Comparison of ENCODE assay signal across 8 cellular contexts in genomic region chr17:43359469-43360105, GRCh38. TPM values are rescaled to one million over a fixed set of nuclear protein-coding genes. Genes with fewer than 3 reads are reported as not detected.
DNase-seq lines count a peak whose midpoint lies in the region; ATAC-seq and TF ChIP-seq lines count a peak whose summit lies in the region.

No MANE protein-coding gene starts in this region.

- H3K4me3 Mint-ChIP-seq in H9: peak overlapping the region; percentile 53 to 66; a peak in 4 of 5 replicates

- peaks cover 11% of the 10 kb centered on the region for H3K23me2 ChIP-seq in H9 (ENCODE audit: insufficient read length, low read depth, low read length, poor library complexity, severe bottlenecking)

- no peak overlapping the region for H3K18ac ChIP-seq in H9 (ENCODE audit: insufficient read length, low read depth, low read length)

- H3K4me3 ChIP-seq in fibroblast of the aortic adventitia (ENCODE audit: low read depth, low read length) (peak overlapping the region; percentile 67), smooth muscle cell (peak overlapping the region; percentile 48)

- H3F3A ChIP-seq in smooth muscle cell (ENCODE audit: low read depth): no peaks in the 10 kb centered on the region

- H2AK5ac ChIP-seq in H9 (ENCODE audit: insufficient read length, low read length): no peak overlapping the region

- H3K79me2 ChIP-seq in H9 (ENCODE audit: insufficient read depth, low read length) (no peaks in the 10 kb centered on the region), smooth muscle cell (ENCODE audit: low read depth) (no peaks in the 10 kb centered on the region)

- DNase-seq in H9 (no peak), T1000 (lab: John Stamatoyannopoulos, UW) (peak; percentile 40), fibroblast of the aortic adventitia (ENCODE audit: low read depth) (no peak), smooth muscle cell (lab: John Stamatoyannopoulos, UW; ENCODE audit: unreplicated experiment) (no peak), NCI-H146 treated with DMSO at 0.1 percent for 48 hours (lab: John Stamatoyannopoulos, UW; ENCODE audit: unreplicated experiment) (no peak)

- H3K9me3 ChIP-seq in H9 (ENCODE audit: control insufficient read depth, low read depth, low read length) (no peaks in the 10 kb centered on the region), smooth muscle cell (replicated peaks; ENCODE audit: low read depth) (no peaks in the 10 kb centered on the region)

- peaks cover 2 to 20% of the 10 kb centered on the region in 2 experiments; a peak in 3 of 5 replicates for H3K9me3 Mint-ChIP-seq in H9

- no peak overlapping the region for H2AFZ ChIP-seq in H9 (ENCODE audit: low read length)
- H2AFZ ChIP-seq in smooth muscle cell (ENCODE audit: low read depth): no peak overlapping the region

- no CpG with 5 or more reads among the region's 17 CpGs for WGBS in H9 (ENCODE audit: extremely low coverage, insufficient read length, low lambda C conversion rate)
- 85% methylated on average over 17 of the region's 17 CpGs for WGBS in smooth muscle cell (ENCODE audit: low lambda C conversion rate)

- no peak overlapping the region for H2BK5ac ChIP-seq in H9 (ENCODE audit: insufficient read length, low read length)

- no peak overlapping the region for H4K5ac ChIP-seq in H9 (ENCODE audit: insufficient read length, low read depth, low read length)

- no peak overlapping the region for H3T11ph ChIP-seq in H9 (ENCODE audit: low read length)

- H4K91ac ChIP-seq in H9 (ENCODE audit: insufficient read length, low read depth, low read length): no peak overlapping the region

- peaks cover 61% of the 10 kb centered on the region for H3K27me3 Mint-ChIP-seq in H9 (ENCODE audit: low read depth)

- H3K4me1 ChIP-seq in H9 (ENCODE audit: insufficient read depth, low read length): no peaks in the 10 kb centered on the region
- peaks cover 4% of the 10 kb centered on the region for H3K4me1 ChIP-seq in smooth muscle cell (ENCODE audit: low read depth)

- H4K8ac ChIP-seq in H9 (replicated peaks; ENCODE audit: insufficient read length, low read depth, low read length): no peak overlapping the region

- H2BK20ac ChIP-seq in H9 (ENCODE audit: low read depth, low read length, poor library complexity, severe bottlenecking): no peak overlapping the region

- H3K14ac ChIP-seq in H9 (ENCODE audit: insufficient read depth, low read length): no peak overlapping the region

- no peak for TF ChIP-seq CTCF in H9 (conservative IDR thresholded peaks at IDR 0.05)
- no peak for TF ChIP-seq CTCF in fibroblast of the aortic adventitia (IDR thresholded peaks at IDR 0.05; ENCODE audit: insufficient read depth, low read length)
- no peak for TF ChIP-seq CTCF in smooth muscle cell (IDR thresholded peaks at IDR 0.05; ENCODE audit: borderline replicate concordance, insufficient read depth, poor library complexity, severe bottlenecking)

- H3K27me3 ChIP-seq in H9 (ENCODE audit: insufficient read depth, low read length) (no peaks in the 10 kb centered on the region; the same call in 1 of the 2 replicates), smooth muscle cell (ENCODE audit: low read depth) (no peaks in the 10 kb centered on the region)

- H3K4me2 ChIP-seq in H9 (ENCODE audit: insufficient read depth, insufficient read length, low read length) (peak overlapping the region; percentile 84), smooth muscle cell (peak overlapping the region; percentile 79)

- H3K27ac Mint-ChIP-seq in H9: no peak overlapping the region

- peaks cover 20 to 29% of the 10 kb centered on the region in 2 experiments for H3K4me1 Mint-ChIP-seq in H9

- H3K27ac ChIP-seq in H9 (ENCODE audit: insufficient read length, low read depth, low read length) (no peak overlapping the region), smooth muscle cell (ENCODE audit: low read depth) (peak overlapping the region; percentile 96)

- H3K9ac ChIP-seq in H9 (ENCODE audit: extremely low read depth, insufficient read length, low read length) (no peak overlapping the region), smooth muscle cell (ENCODE audit: low read depth) (peak overlapping the region; percentile 80)

- H3K36me3 Mint-ChIP-seq in H9 (ENCODE audit: insufficient read depth in 1 of 3, low read depth in 3 of 3): peaks cover 10 to 45% (median 25%) of the 10 kb centered on the region in 3 experiments; a peak in 6 of 7 replicates

- no peak for ATAC-seq in HG02938 (IDR thresholded peaks at IDR 0.05; ENCODE audit: unreplicated experiment)
- no peak for ATAC-seq in HG02840 (IDR thresholded peaks at IDR 0.05; ENCODE audit: low FRiP score, unreplicated experiment)
- ATAC-seq in HG03025 (IDR thresholded peaks at IDR 0.05; ENCODE audit: low FRiP score, unreplicated experiment): no peak

- no peak overlapping the region for H3K4ac ChIP-seq in H9 (ENCODE audit: low read depth, low read length)

- no peak overlapping the region for H2BK120ac ChIP-seq in H9 (ENCODE audit: low read depth, low read length, poor library complexity, severe bottlenecking)

- no peak overlapping the region for H3K23ac ChIP-seq in H9 (ENCODE audit: insufficient read length, low read depth, low read length)

- no peak overlapping the region for H2BK15ac ChIP-seq in H9 (ENCODE audit: low read depth, low read length)

- H2BK12ac ChIP-seq in H9 (ENCODE audit: insufficient read length, low read depth, low read length): no peak overlapping the region

- H3K56ac ChIP-seq in H9 (ENCODE audit: insufficient read length, low read depth, low read length): no peak overlapping the region

- H4K20me1 ChIP-seq in H9 (ENCODE audit: control insufficient read depth, insufficient read depth, insufficient read length): no peaks in the 10 kb centered on the region
- H4K20me1 ChIP-seq in smooth muscle cell (ENCODE audit: low read depth): peaks cover 20% of the 10 kb centered on the region

- no peaks in the 10 kb centered on the region for H3K79me1 ChIP-seq in H9 (ENCODE audit: insufficient read depth, low read depth, low read length, poor library complexity, severe bottlenecking)

- no peaks in the 10 kb centered on the region for H3K36me3 ChIP-seq in smooth muscle cell (ENCODE audit: low read depth)

RNA-seq across cellular contexts. Expression of gene ARL4D, which starts 39.2 kb away (rescaled TPM):
- total RNA-seq in H9 (2021) (6.2 and 6.4 TPM in 2 replicates), fibroblast of the aortic adventitia (ENCODE audit: low replicate concordance) (22.2 and 70.8 TPM in 2 replicates), smooth muscle cell (9.9 and 10.3 TPM in 2 replicates)
- 25.9 and 27.6 TPM in 2 replicates for polyA plus RNA-seq in smooth muscle cell
